8 cellular contexts compared by ENCODE assay signal in genomic region chr20:32207626-32208498, GRCh38. TPM values are rescaled to one million over a fixed set of nuclear protein-coding genes. Genes with fewer than 3 reads are reported as not detected.
DNase-seq lines count a peak whose midpoint lies in the region; ATAC-seq and TF ChIP-seq lines count a peak whose summit lies in the region.

Gene PLAGL2, minus strand, starts transcription at chr20:32207743. Its CDS starts 5,565 bp downstream, at chr20:32202178.
Gene POFUT1, plus strand, starts transcription at chr20:32207880. Its CDS starts 62 bp downstream, at chr20:32207942.

- peaks cover 5% of the 10 kb centered on the region for H3K36me3 ChIP-seq in BJ (ENCODE audit: control insufficient read depth, insufficient read depth, low read length)

- POLR2A ChIA-PET in BJ (lab: Charles Lee): no interaction called here
- POLR2A ChIA-PET in activated CD4-positive, alpha-beta T cell treated with anti-CD3 and anti-CD28 coated beads for 36 hours (lab: Charles Lee): interaction anchor here (0.7 kb wide), 1 partner anchor 93 kb away, joined by 3 read pairs; no protein-coding TSS in a partner anchor

- H3K4me3 ChIP-seq in BJ (ENCODE audit: low read depth, low read length): peak within 1 kb of the TSS; percentile 95

- H3K9me3 Mint-ChIP-seq in activated CD4-positive, alpha-beta T cell treated with anti-CD3 and anti-CD28 coated beads for 36 hours (ENCODE audit: low read depth): no peaks in the 10 kb centered on the region

- CTCF ChIA-PET in BJ (lab: Yijun Ruan, JAX): no interaction called here
- CTCF ChIA-PET in activated CD4-positive, alpha-beta T cell treated with anti-CD3 and anti-CD28 coated beads for 36 hours (lab: Charles Lee): interaction anchor here (0.8 to 1.0 kb wide), 2 partner anchors 10 to 125 kb away, joined by 3 read pairs; no protein-coding TSS in a partner anchor

- H3K27ac ChIP-seq in cingulate gyrus (ENCODE audit: low read depth, low read length): peak within 1 kb of the TSS; percentile 84

- TF ChIP-seq CTCF in BJ (IDR thresholded peaks at IDR 0.05; ENCODE audit: insufficient read depth, low read depth, low read length): peak; percentile 21; the same call in 1 of the 2 replicates

- DNase-seq in BJ (ENCODE audit: low read depth) (peak; percentile 21), NCI-H446 (lab: John Stamatoyannopoulos, UW) (peak; percentile 43 to 94), left kidney (ENCODE audit: low read depth, low spot score) (peak; percentile 96)
- peak; percentile 95 for DNase-seq in activated CD4-positive, alpha-beta T cell treated with anti-CD3 and anti-CD28 coated beads for 36 hours
- peak; percentile 88 for DNase-seq in stimulated activated CD4-positive, alpha-beta T cell treated with anti-CD3 and anti-CD28 coated beads, Interleukin-1b, Interleukin-23, amount 100 ng/mL, for 48 hours

- peak within 1 kb of the TSS; percentile 99 for H3K27ac Mint-ChIP-seq in activated CD4-positive, alpha-beta T cell treated with anti-CD3 and anti-CD28 coated beads for 36 hours

- peak; percentile 95 for ATAC-seq in GM19043 (IDR thresholded peaks at IDR 0.05; ENCODE audit: low read depth, unreplicated experiment)
- ATAC-seq in HG03342 (IDR thresholded peaks at IDR 0.05; ENCODE audit: unreplicated experiment): peak; percentile 86
- peak; percentile 68 for ATAC-seq in activated CD4-positive, alpha-beta T cell treated with anti-CD3 and anti-CD28 coated beads for 36 hours

- H3K36me3 Mint-ChIP-seq in activated CD4-positive, alpha-beta T cell treated with anti-CD3 and anti-CD28 coated beads for 36 hours (ENCODE audit: low read depth): peaks cover 84% of the 10 kb centered on the region

- peak within 1 kb of the TSS; percentile 99 for H3K4me3 Mint-ChIP-seq in activated CD4-positive, alpha-beta T cell treated with anti-CD3 and anti-CD28 coated beads for 36 hours

- intact Hi-C loops in activated CD4-positive, alpha-beta T cell treated with anti-CD3 and anti-CD28 coated beads for 36 hours (cut with DNase I, micrococcal nuclease): loop anchor here (1.0 to 10.0 kb wide), 13 partner anchors 24 to 759 kb away; partner anchors contain the start of genes TM9SF4 (in 2 of the 2), ASXL1 (in 1 of the 2), BCL2L1 (in 1 of the 2) and KIF3B (in 1 of the 2)

- no peaks in the 10 kb centered on the region for H3K27me3 ChIP-seq in BJ (ENCODE audit: control insufficient read depth, insufficient read depth, low read length)

- peaks cover 63% of the 10 kb centered on the region for H3K4me1 Mint-ChIP-seq in activated CD4-positive, alpha-beta T cell treated with anti-CD3 and anti-CD28 coated beads for 36 hours

- H3K27me3 Mint-ChIP-seq in activated CD4-positive, alpha-beta T cell treated with anti-CD3 and anti-CD28 coated beads for 36 hours: no peaks in the 10 kb centered on the region

RNA-seq across cellular contexts. Expression of gene PLAGL2, which starts in this region (rescaled TPM):
- 3.1 and 3.5 TPM in 2 replicates for polyA plus RNA-seq in BJ (2011; rRNA removed)
- polyA minus RNA-seq in BJ (2011; rRNA and poly(A)+ RNA removed): 5.6 and 8.7 TPM in 2 replicates
- 10 to 100 TPM; 89.1 to 98.2 TPM for total RNA-seq in activated CD4-positive, alpha-beta T cell treated with anti-CD3 and anti-CD28 coated beads for 36 hours

RNA-seq across cellular contexts. Expression of gene POFUT1, which starts in this region (rescaled TPM):
- 45.1 and 56.7 TPM in 2 replicates for polyA plus RNA-seq in BJ (2011; rRNA removed)
- 22.7 and 33.6 TPM in 2 replicates for polyA minus RNA-seq in BJ (2011; rRNA and poly(A)+ RNA removed)
- 10 to 100 TPM; 51.8 to 54.3 TPM for total RNA-seq in activated CD4-positive, alpha-beta T cell treated with anti-CD3 and anti-CD28 coated beads for 36 hours

Comparison
In these comparisons a context has a peak if more than half of its experiments do, and no peak if none do; other contexts are left out.
1. Peak in every context shown above with its lines: DNase-seq, ATAC-seq, H3K4me3 ChIP-seq and H3K27ac ChIP-seq.
2. DNase-seq: peak in every context shown above with its lines; median percentile 96 in left kidney; 95 in activated CD4-positive, alpha-beta T cell treated with anti-CD3 and anti-CD28 coated beads for 36 hours; 88 in stimulated activated CD4-positive, alpha-beta T cell treated with anti-CD3 and anti-CD28 coated beads, Interleukin-1b, Interleukin-23, amount 100 ng/mL, for 48 hours; 68 in NCI-H446; 21 in BJ.